23 cellular contexts compared by ENCODE assay signal in genomic region chr14:70143306-70143705, GRCh38. TPM values are rescaled to one million over a fixed set of nuclear protein-coding genes. Genes with fewer than 3 reads are reported as not detected.
"Had no signal": no experiment of that assay in that cellular context is flagged by ENCODE, and none has a peak within 500 bp of the region (broad histone marks: within the 10 kb centered on the region; RNA-seq: fewer than 3 reads in every experiment).

No MANE protein-coding gene starts in this region.

- H3K36me3 Mint-ChIP-seq: naive thymus-derived CD4-positive, alpha-beta T cell had no signal

- H3K27ac ChIP-seq: colonic mucosa, esophagus squamous epithelium, gastrocnemius medialis, heart right ventricle, left lung, lower lobe of right lung had no signal

- H3K27me3 ChIP-seq: colonic mucosa, gastrocnemius medialis had no signal

- H3K4me1 Mint-ChIP-seq: naive thymus-derived CD4-positive, alpha-beta T cell had no signal

- FAIRE-seq: endothelial cell of umbilical vein, islet of Langerhans, keratinocyte had no signal

- H3K4me1 ChIP-seq: colonic mucosa, esophagus squamous epithelium, heart right ventricle, left lung, lower lobe of right lung had no signal

- H3K9me3 ChIP-seq: colonic mucosa, esophagus squamous epithelium, gastrocnemius medialis, heart right ventricle, left lung, lower lobe of right lung had no signal

- H3K4me3 Mint-ChIP-seq: dendritic cell treated with granulocyte-macrophage colony-stimulating factor and Interleukin-4, amounts not matched to agents 40 ng/mL and 50 ng/mL, for 4 days; effector memory CD8-positive, alpha-beta T cell; naive thymus-derived CD4-positive, alpha-beta T cell had no signal

- H3K9me3 Mint-ChIP-seq: dendritic cell treated with granulocyte-macrophage colony-stimulating factor and Interleukin-4, amounts not matched to agents 40 ng/mL and 50 ng/mL, for 4 days; effector memory CD8-positive, alpha-beta T cell; naive thymus-derived CD4-positive, alpha-beta T cell had no signal

- H3K36me3 ChIP-seq: colonic mucosa, esophagus squamous epithelium, gastrocnemius medialis, heart right ventricle, left lung, lower lobe of right lung had no signal

- DNase-seq: colonic mucosa; cortex of kidney; effector CD8-positive, alpha-beta T cell; effector memory CD8-positive, alpha-beta T cell; esophagus squamous epithelium; foreskin fibroblast; foreskin melanocyte; gastrocnemius medialis; glutamatergic neuron; head of caudate nucleus; heart right ventricle; hippocampal formation; left cardiac atrium; left lung; left ventricle myocardium superior; lower lobe of right lung; mesenchymal stem cell; midbrain; naive thymus-derived CD4-positive, alpha-beta T cell had no signal

- H3K27ac Mint-ChIP-seq: dendritic cell treated with granulocyte-macrophage colony-stimulating factor and Interleukin-4, amounts not matched to agents 40 ng/mL and 50 ng/mL, for 4 days; effector memory CD8-positive, alpha-beta T cell; naive thymus-derived CD4-positive, alpha-beta T cell had no signal

- H3K4me3 ChIP-seq: colonic mucosa, esophagus squamous epithelium, gastrocnemius medialis, heart right ventricle, left lung, lower lobe of right lung had no signal

RNA-seq across cellular contexts. Expression of gene SLC8A3, which starts 45.4 kb away (rescaled TPM):
- total RNA-seq: endothelial cell of umbilical vein had no signal
- polyA plus RNA-seq: endothelial cell of umbilical vein; keratinocyte; naive thymus-derived CD4-positive, alpha-beta T cell had no signal
